1 cellular context compared by ENCODE assay signal in the genomic region with DNA sequence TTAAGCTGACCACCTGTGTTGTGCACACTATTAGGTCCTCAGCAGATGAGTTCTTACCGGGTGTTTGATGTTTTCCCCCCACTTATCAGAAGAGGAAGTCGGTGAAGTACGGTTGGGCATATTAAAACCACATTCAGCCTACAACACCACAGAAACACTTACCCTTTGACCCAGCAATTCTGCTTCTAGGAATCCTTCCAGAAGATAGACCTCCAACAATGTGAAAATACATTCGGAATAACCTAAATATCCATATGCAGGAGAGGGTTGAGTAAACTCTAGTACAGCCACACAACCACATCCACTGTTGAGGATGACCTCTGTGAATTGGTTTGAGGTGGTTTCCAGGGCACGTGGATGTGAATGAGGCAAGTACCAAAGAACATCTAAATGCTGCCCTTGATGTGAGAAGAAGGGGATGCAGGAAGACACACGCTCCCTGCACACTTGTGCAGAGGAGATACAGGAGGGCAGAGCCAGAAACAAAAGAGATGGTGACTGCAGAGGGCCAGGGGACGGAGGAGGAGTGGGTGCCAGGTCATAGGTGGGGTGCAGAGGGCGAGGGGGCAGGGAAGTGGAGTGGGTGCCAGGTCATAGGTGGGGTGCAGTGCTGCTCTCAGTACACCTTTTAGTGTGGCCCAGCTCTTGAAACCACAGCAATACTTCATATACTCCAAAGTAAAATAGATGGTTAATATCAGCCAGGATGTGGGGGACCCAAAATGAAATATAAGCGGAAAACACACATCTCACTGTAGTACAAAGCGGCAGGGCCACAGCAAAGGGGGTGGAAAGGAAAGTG.
TF ChIP-seq lines count a peak whose summit lies in the region.

No MANE protein-coding gene starts in this region.

TF ChIP-seq in GM12878, 131 proteins besides CTCF, POLR2A, EP300 and RAD21 (continued from another document and continues in another):
- TF ChIP-seq, protein P1, sequence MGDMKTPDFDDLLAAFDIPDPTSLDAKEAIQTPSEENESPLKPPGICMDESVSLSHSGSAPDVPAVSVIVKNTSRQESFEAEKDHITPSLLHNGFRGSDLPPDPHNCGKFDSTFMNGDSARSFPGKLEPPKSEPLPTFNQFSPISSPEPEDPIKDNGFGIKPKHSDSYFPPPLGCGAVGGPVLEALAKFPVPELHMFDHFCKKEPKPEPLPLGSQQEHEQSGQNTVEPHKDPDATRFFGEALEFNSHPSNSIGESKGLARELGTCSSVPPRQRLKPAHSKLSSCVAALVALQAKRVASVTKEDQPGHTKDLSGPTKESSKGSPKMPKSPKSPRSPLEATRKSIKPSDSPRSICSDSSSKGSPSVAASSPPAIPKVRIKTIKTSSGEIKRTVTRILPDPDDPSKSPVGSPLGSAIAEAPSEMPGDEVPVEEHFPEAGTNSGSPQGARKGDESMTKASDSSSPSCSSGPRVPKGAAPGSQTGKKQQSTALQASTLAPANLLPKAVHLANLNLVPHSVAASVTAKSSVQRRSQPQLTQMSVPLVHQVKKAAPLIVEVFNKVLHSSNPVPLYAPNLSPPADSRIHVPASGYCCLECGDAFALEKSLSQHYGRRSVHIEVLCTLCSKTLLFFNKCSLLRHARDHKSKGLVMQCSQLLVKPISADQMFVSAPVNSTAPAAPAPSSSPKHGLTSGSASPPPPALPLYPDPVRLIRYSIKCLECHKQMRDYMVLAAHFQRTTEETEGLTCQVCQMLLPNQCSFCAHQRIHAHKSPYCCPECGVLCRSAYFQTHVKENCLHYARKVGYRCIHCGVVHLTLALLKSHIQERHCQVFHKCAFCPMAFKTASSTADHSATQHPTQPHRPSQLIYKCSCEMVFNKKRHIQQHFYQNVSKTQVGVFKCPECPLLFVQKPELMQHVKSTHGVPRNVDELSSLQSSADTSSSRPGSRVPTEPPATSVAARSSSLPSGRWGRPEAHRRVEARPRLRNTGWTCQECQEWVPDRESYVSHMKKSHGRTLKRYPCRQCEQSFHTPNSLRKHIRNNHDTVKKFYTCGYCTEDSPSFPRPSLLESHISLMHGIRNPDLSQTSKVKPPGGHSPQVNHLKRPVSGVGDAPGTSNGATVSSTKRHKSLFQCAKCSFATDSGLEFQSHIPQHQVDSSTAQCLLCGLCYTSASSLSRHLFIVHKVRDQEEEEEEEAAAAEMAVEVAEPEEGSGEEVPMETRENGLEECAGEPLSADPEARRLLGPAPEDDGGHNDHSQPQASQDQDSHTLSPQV (IDR thresholded peaks at IDR 0.05), result no peak
- TF ChIP-seq PAX8 (IDR thresholded peaks at IDR 0.05) (no peak), E2F8 (IDR thresholded peaks at IDR 0.05; ENCODE audit: low read depth, partially characterized antibody) (no peak), MLLT1 (IDR thresholded peaks at IDR 0.05) (no peak), POLR2AphosphoS5 (IDR thresholded peaks at IDR 0.05; ENCODE audit: low read length) (no peak), EGR1 (IDR thresholded peaks at IDR 0.05; ENCODE audit: borderline replicate concordance in 1 of 2, low read depth in 2 of 2, low read length in 2 of 2) (no peak), SMC3 (IDR thresholded peaks at IDR 0.05; ENCODE audit: borderline replicate concordance, low read length) (no peak), IKZF2 (IDR thresholded peaks at IDR 0.05) (peak in 1 of 2 experiments; percentile 10; a peak in 1 of 4 replicates), MEF2B (IDR thresholded peaks at IDR 0.05; ENCODE audit: partially characterized antibody, poor library complexity, severe bottlenecking) (no peak), DPF2 (IDR thresholded peaks at IDR 0.05) (no peak; the same call in 1 of the 2 replicates), SP1 (IDR thresholded peaks at IDR 0.05; ENCODE audit: low read depth, low read length) (no peak), MTA2 (IDR thresholded peaks at IDR 0.05; ENCODE audit: low read depth) (no peak), IRF4 (IDR thresholded peaks at IDR 0.05; ENCODE audit: low read depth, low read length) (no peak), ATF2 (IDR thresholded peaks at IDR 0.05; ENCODE audit: low read length) (no peak), TARDBP (IDR thresholded peaks at IDR 0.05; ENCODE audit: borderline replicate concordance) (no peak), EED (IDR thresholded peaks at IDR 0.05; ENCODE audit: low read depth) (peak; percentile 49), NFIC (IDR thresholded peaks at IDR 0.05; ENCODE audit: low read depth, low read length) (no peak), E4F1 (IDR thresholded peaks at IDR 0.05; ENCODE audit: borderline replicate concordance, partially characterized antibody) (no peak), MAX (IDR thresholded peaks at IDR 0.05; ENCODE audit: low read depth, low read length) (0 out of 2 replicates have a peak, but pooled peaks have one; percentile 15), RAD51 (IDR thresholded peaks at IDR 0.05) (no peak), ZNF24 (IDR thresholded peaks at IDR 0.05) (no peak), MEF2A (IDR thresholded peaks at IDR 0.05; ENCODE audit: insufficient read depth, low read depth, low read length) (no peak), CHD2 (IDR thresholded peaks at IDR 0.05; ENCODE audit: borderline replicate concordance, low read depth, low read length) (no peak), NR2F1 (conservative IDR thresholded peaks at IDR 0.05) (peak; percentile 94), TBL1XR1 (IDR thresholded peaks at IDR 0.05; ENCODE audit: low read depth, low read length) (no peak), SUPT20H (IDR thresholded peaks at IDR 0.05; ENCODE audit: borderline replicate concordance, control insufficient read depth, low read depth, low read length) (no peak), JUNB (IDR thresholded peaks at IDR 0.05) (no peak), SIX5 (IDR thresholded peaks at IDR 0.05; ENCODE audit: low read depth, low read length, severe bottlenecking) (no peak), TCF7 (IDR thresholded peaks at IDR 0.05; ENCODE audit: borderline replicate concordance) (no peak), NBN (IDR thresholded peaks at IDR 0.05) (0 out of 2 replicates have a peak, but pooled peaks have one; percentile 32), BCL11A (IDR thresholded peaks at IDR 0.05; ENCODE audit: low read depth, low read length) (no peak), SUZ12 (IDR thresholded peaks at IDR 0.05; ENCODE audit: unreplicated experiment) (no peak), CREB1 (IDR thresholded peaks at IDR 0.05; ENCODE audit: low read depth) (no peak)
- TF ChIP-seq, protein P2, sequence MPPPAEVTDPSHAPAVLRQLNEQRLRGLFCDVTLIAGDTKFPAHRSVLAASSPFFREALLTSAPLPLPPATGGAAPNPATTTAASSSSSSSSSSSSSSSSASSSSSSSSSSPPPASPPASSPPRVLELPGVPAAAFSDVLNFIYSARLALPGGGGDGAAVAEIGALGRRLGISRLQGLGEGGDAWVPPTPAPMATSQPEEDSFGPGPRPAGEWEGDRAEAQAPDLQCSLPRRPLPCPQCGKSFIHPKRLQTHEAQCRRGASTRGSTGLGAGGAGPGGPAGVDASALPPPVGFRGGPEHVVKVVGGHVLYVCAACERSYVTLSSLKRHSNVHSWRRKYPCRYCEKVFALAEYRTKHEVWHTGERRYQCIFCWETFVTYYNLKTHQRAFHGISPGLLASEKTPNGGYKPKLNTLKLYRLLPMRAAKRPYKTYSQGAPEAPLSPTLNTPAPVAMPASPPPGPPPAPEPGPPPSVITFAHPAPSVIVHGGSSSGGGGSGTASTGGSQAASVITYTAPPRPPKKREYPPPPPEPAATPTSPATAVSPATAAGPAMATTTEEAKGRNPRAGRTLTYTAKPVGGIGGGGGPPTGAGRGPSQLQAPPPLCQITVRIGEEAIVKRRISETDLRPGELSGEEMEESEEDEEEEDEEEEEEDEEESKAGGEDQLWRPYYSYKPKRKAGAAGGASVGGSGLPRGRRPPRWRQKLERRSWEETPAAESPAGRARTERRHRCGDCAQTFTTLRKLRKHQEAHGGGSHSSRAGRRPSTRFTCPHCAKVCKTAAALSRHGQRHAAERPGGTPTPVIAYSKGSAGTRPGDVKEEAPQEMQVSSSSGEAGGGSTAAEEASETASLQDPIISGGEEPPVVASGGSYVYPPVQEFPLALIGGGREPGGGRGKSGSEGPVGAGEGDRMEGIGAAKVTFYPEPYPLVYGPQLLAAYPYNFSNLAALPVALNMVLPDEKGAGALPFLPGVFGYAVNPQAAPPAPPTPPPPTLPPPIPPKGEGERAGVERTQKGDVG (CRISPR knock-in tag; IDR thresholded peaks at IDR 0.05), result no peak
- TF ChIP-seq, protein P3, sequence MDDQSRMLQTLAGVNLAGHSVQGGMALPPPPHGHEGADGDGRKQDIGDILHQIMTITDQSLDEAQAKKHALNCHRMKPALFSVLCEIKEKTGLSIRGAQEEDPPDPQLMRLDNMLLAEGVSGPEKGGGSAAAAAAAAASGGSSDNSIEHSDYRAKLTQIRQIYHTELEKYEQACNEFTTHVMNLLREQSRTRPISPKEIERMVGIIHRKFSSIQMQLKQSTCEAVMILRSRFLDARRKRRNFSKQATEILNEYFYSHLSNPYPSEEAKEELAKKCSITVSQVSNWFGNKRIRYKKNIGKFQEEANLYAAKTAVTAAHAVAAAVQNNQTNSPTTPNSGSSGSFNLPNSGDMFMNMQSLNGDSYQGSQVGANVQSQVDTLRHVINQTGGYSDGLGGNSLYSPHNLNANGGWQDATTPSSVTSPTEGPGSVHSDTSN (IDR thresholded peaks at IDR 0.05; ENCODE audit: insufficient replicate concordance, low read depth, low read length), result no peak
- TF ChIP-seq, protein P4, sequence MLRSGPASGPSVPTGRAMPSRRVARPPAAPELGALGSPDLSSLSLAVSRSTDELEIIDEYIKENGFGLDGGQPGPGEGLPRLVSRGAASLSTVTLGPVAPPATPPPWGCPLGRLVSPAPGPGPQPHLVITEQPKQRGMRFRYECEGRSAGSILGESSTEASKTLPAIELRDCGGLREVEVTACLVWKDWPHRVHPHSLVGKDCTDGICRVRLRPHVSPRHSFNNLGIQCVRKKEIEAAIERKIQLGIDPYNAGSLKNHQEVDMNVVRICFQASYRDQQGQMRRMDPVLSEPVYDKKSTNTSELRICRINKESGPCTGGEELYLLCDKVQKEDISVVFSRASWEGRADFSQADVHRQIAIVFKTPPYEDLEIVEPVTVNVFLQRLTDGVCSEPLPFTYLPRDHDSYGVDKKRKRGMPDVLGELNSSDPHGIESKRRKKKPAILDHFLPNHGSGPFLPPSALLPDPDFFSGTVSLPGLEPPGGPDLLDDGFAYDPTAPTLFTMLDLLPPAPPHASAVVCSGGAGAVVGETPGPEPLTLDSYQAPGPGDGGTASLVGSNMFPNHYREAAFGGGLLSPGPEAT (IDR thresholded peaks at IDR 0.05; ENCODE audit: low read depth), result peak; percentile 42; the same call in 1 of the 2 replicates
